ENCODE assay signal across 11 cellular contexts in the genomic region with DNA sequence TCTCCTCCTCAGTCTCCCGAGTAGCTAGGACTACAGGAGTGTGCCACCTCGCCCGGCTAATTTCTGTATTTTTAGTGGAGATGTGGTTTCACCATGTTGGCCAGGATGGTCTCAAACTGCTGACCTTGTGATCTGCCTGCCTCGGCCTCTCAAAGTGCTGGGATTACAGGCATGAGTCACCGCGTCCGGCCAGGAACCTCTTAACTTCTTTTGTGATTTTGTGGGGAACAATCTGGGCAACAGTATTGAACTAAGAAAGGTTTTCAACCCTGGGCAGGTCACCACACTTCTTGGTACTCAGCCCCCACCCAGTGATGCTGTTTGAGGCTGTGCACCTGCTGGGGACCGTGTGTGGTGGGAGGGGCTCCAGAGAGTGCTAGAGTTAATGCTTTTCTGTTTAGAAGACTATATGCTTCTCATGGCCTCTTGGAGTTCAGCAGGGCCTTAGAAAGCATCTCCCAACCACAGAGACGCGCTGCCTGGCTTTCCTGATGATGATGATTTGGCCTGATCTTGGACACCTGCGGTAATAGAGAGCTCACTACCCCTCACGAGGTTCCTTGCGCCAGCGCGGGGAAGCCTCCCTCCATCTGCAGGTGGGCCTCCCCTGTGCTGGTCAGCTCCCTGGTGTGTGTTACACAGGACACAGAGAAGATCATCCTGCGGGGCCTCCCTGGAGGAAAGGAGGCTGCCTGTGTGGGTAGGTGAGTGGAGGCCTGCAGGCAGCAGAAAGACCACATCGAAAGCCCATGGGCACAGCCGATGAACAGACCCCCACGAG. TPM values are rescaled to one million over a fixed set of nuclear protein-coding genes. Genes with fewer than 3 reads are reported as not detected.
A peak's percentile ranks its signal among the peaks of the same experiment; 100 is the strongest.
DNase-seq lines count a peak whose midpoint lies in the region; ATAC-seq, FAIRE-seq and TF ChIP-seq lines count a peak whose summit lies in the region.
"Had no signal": no experiment of that assay in that cellular context is flagged by ENCODE, and none has a peak within 500 bp of the region (broad histone marks: within the 10 kb centered on the region; RNA-seq: fewer than 3 reads in every experiment).

No MANE protein-coding gene starts in this region.

- no peaks in the 10 kb centered on the region for H3K36me3 Mint-ChIP-seq in activated T-cell treated with anti-CD3 and anti-CD28 coated beads, Interleukin-2, amount 50 U/mL, for 72 hours (ENCODE audit: insufficient read depth in 2 of 2)

- H3K9me3 ChIP-seq in subcutaneous abdominal adipose tissue (ENCODE audit: control insufficient read depth in 5 of 5, low read length in 5 of 5), result no peaks in the 10 kb centered on the region
- H3K9me3 ChIP-seq: Peyer's patch, tibial artery had no signal

- H3K27me3 ChIP-seq in subcutaneous abdominal adipose tissue (ENCODE audit: control insufficient read depth in 5 of 5, insufficient read depth in 4 of 5, low read length in 5 of 5), result no peaks in the 10 kb centered on the region
- H3K27me3 ChIP-seq: Peyer's patch, tibial artery had no signal

- no peaks in the 10 kb centered on the region for H3K36me3 ChIP-seq in subcutaneous abdominal adipose tissue (ENCODE audit: control insufficient read depth in 5 of 5, insufficient read depth in 5 of 5, low read length in 5 of 5)
- H3K36me3 ChIP-seq: Peyer's patch, tibial artery had no signal

- no peak for ATAC-seq in activated T-cell treated with anti-CD3 and anti-CD28 coated beads, Interleukin-2, amount 50 U/mL, for 72 hours (replicated peaks in 1 of 2)
- no peak for ATAC-seq in HG02885 (IDR thresholded peaks at IDR 0.05; ENCODE audit: poor library complexity, unreplicated experiment)

- no peak for TF ChIP-seq POLR2A in H54 (IDR thresholded peaks at IDR 0.05; ENCODE audit: low read depth, low read length)

- no peak overlapping the region for H3K27ac ChIP-seq in subcutaneous abdominal adipose tissue (ENCODE audit: low read depth, low read length)

- H3K4me3 ChIP-seq in WI38 (ENCODE audit: low read depth, low read length), result peak overlapping the region; percentile 62
- peak overlapping the region; percentile 57 for H3K4me3 ChIP-seq in fibroblast of villous mesenchyme (ENCODE audit: low read depth, low read length)
- H3K4me3 ChIP-seq in subcutaneous abdominal adipose tissue (ENCODE audit: low read depth in 1 of 5, low read length in 5 of 5), result peak overlapping the region in 4 of 5 donors; percentile 68 to 86 (median 70)

- peaks cover 8% of the 10 kb centered on the region for H3K27me3 Mint-ChIP-seq in activated T-cell treated with anti-CD3 and anti-CD28 coated beads, Interleukin-2, amount 50 U/mL, for 72 hours (ENCODE audit: low read depth)

- H3K4me1 Mint-ChIP-seq in activated T-cell treated with anti-CD3 and anti-CD28 coated beads, Interleukin-2, amount 50 U/mL, for 72 hours (ENCODE audit: low read depth), result peaks cover 17% of the 10 kb centered on the region

- H3K4me1 ChIP-seq in subcutaneous abdominal adipose tissue (ENCODE audit: control insufficient read depth in 5 of 5, insufficient read depth in 5 of 5, low read length in 5 of 5), result peaks cover 3 to 18% (median 17%) of the 10 kb centered on the region in 5 donors

- H3K9ac ChIP-seq in subcutaneous abdominal adipose tissue (ENCODE audit: low read length in 5 of 5), result peak overlapping the region in 2 of 5 donors; percentile 51 to 71

- DNase-seq in activated T-cell treated with anti-CD3 and anti-CD28 coated beads, Interleukin-2, amount 50 U/mL, for 72 hours, result no peak
- DNase-seq in activated T-cell treated with anti-CD3 and anti-CD28 coated beads, Interleukin-2, amount 50 U/mL, for 48 hours, result no peak
- DNase-seq in fibroblast of villous mesenchyme (ENCODE audit: low read depth), result no peak
- no peak for DNase-seq in H54 (ENCODE audit: insufficient read length, low spot score)
- no peak for DNase-seq in NCI-H446 (lab: John Stamatoyannopoulos, UW)
- DNase-seq: DND-41, Peyer's patch, tibial artery had no signal

- TF ChIP-seq CTCF in WI38 (IDR thresholded peaks at IDR 0.05; ENCODE audit: low read depth, low read length) (no peak), fibroblast of villous mesenchyme (IDR thresholded peaks at IDR 0.05; ENCODE audit: insufficient read depth, low read depth, low read length) (no peak)

- no peak for FAIRE-seq in H54 (lab: Jason Lieb, UNC)

- H3K27ac Mint-ChIP-seq in activated T-cell treated with anti-CD3 and anti-CD28 coated beads, Interleukin-2, amount 50 U/mL, for 72 hours, result no peak overlapping the region

- H3K4me3 Mint-ChIP-seq in activated T-cell treated with anti-CD3 and anti-CD28 coated beads, Interleukin-2, amount 50 U/mL, for 72 hours, result peak overlapping the region; percentile 69 to 91

- H3K9me3 Mint-ChIP-seq in activated T-cell treated with anti-CD3 and anti-CD28 coated beads, Interleukin-2, amount 50 U/mL, for 72 hours, result no peaks in the 10 kb centered on the region

RNA-seq across cellular contexts. Expression of gene DENND6B, which starts 1.2 kb away (rescaled TPM):
- total RNA-seq in activated T-cell treated with anti-CD3 and anti-CD28 coated beads, Interleukin-2, amount 50 U/mL, for 72 hours, result 1 to 10 TPM; 6.4 to 8.5 TPM
- 2.3 and 2.6 TPM in 2 replicates for total RNA-seq in fibroblast of villous mesenchyme

RNA-seq across cellular contexts. Expression of gene PPP6R2, which starts 17.5 kb away (rescaled TPM):
- 10 to 100 TPM; 45.6 to 51.3 TPM for total RNA-seq in activated T-cell treated with anti-CD3 and anti-CD28 coated beads, Interleukin-2, amount 50 U/mL, for 72 hours
- 54.0 and 62.2 TPM in 2 replicates for total RNA-seq in fibroblast of villous mesenchyme

RNA-seq across cellular contexts. Expression of gene PLXNB2, which starts 18.2 kb away (rescaled TPM):
- 10 to 100 TPM; 30.2 to 34.0 TPM for total RNA-seq in activated T-cell treated with anti-CD3 and anti-CD28 coated beads, Interleukin-2, amount 50 U/mL, for 72 hours
- 148 and 168 TPM in 2 replicates for total RNA-seq in fibroblast of villous mesenchyme

RNA-seq across cellular contexts. Expression of gene MAPK11, which starts 55.5 kb away (rescaled TPM):
- 10 to 100 TPM; 16.6 to 27.1 TPM for total RNA-seq in activated T-cell treated with anti-CD3 and anti-CD28 coated beads, Interleukin-2, amount 50 U/mL, for 72 hours
- total RNA-seq in fibroblast of villous mesenchyme, result 6.5 and 6.8 TPM in 2 replicates
